9 cellular contexts compared by ENCODE assay signal in genomic region chr10:121886997-121887622, GRCh38. TPM values are rescaled to one million over a fixed set of nuclear protein-coding genes. Genes with fewer than 3 reads are reported as not detected.
DNase-seq lines count a peak whose midpoint lies in the region; ATAC-seq and TF ChIP-seq lines count a peak whose summit lies in the region.
"Had no signal": no experiment of that assay in that cellular context is flagged by ENCODE, and none has a peak within 500 bp of the region (broad histone marks: within the 10 kb centered on the region; RNA-seq: fewer than 3 reads in every experiment).

No MANE protein-coding gene starts in this region.

- H3K4me3 ChIP-seq in Panc1 (ENCODE audit: low read depth in 2 of 2, low read length in 2 of 2) (no peak overlapping the region), gastroesophageal sphincter (no peak overlapping the region), parathyroid adenoma (ENCODE audit: low read depth, low read length) (no peak overlapping the region)
- H3K4me3 ChIP-seq: BLaER1 treated with 17β-estradiol and CSF1 and Interleukin-3, amounts not matched to agents 10 nM and 100 nM had no signal

- H3K27me3 ChIP-seq in Panc1 (ENCODE audit: control insufficient read depth, insufficient read depth, low read length) (no peaks in the 10 kb centered on the region), gastroesophageal sphincter (no peaks in the 10 kb centered on the region), parathyroid adenoma (ENCODE audit: control insufficient read depth, insufficient read depth, low read length) (no peaks in the 10 kb centered on the region)
- H3K27me3 ChIP-seq: BLaER1 treated with 17β-estradiol and CSF1 and Interleukin-3, amounts not matched to agents 10 nM and 100 nM had no signal

- 39 to 45% methylated on average over 6 of the region's 7 CpGs for WGBS in gastroesophageal sphincter (ENCODE audit: low coverage in 1 of 2), 2 donors

- DNase-seq in DMS79 treated with DMSO at 0.1 percent for 48 hours (lab: John Stamatoyannopoulos, UW) (peak; percentile 5), DMS79 (lab: John Stamatoyannopoulos, UW) (no peak), Panc1 (ENCODE audit: low read depth, low spot score) (peak; percentile 48)
- DNase-seq in activated effector memory CD4-positive, alpha-beta T cell treated with Interleukin-2 at 50 U/mL for 16 hours = peak; percentile 5

- H3K9ac ChIP-seq in parathyroid adenoma = no peak overlapping the region
- H3K9ac ChIP-seq: BLaER1 treated with 17β-estradiol and CSF1 and Interleukin-3, amounts not matched to agents 10 nM and 100 nM had no signal

- no peak overlapping the region for H3K4me2 ChIP-seq in parathyroid adenoma (ENCODE audit: low read length)
- H3K4me2 ChIP-seq: BLaER1 treated with 17β-estradiol and CSF1 and Interleukin-3, amounts not matched to agents 10 nM and 100 nM had no signal

- intact Hi-C loops in Panc1 (cut with micrococcal nuclease; ENCODE audit: unreplicated experiment) = loop anchor here (2.0 kb wide), 1 partner anchor 944 kb away; no protein-coding TSS in a partner anchor

- H3K27ac ChIP-seq in Panc1 (ENCODE audit: low read length) = no peak overlapping the region
- no peak overlapping the region for H3K27ac ChIP-seq in gastroesophageal sphincter
- H3K27ac ChIP-seq in parathyroid adenoma = no peak overlapping the region
- H3K27ac ChIP-seq: BLaER1 treated with 17β-estradiol and CSF1 and Interleukin-3, amounts not matched to agents 10 nM and 100 nM had no signal

- no peaks in the 10 kb centered on the region; the same call in 1 of the 2 replicates for H3K36me3 ChIP-seq in Panc1 (ENCODE audit: control insufficient read depth, insufficient read depth, low read length)
- H3K36me3 ChIP-seq in gastroesophageal sphincter = peaks cover 0 to 39% of the 10 kb centered on the region in 2 donors
- no peaks in the 10 kb centered on the region for H3K36me3 ChIP-seq in parathyroid adenoma (ENCODE audit: control insufficient read depth, insufficient read depth, low read length)

- ATAC-seq in HG03108 (IDR thresholded peaks at IDR 0.05; ENCODE audit: unreplicated experiment) (peak; percentile 57), Panc1 (peak; percentile 97), gastroesophageal sphincter (peak; percentile 62), HG02973 (IDR thresholded peaks at IDR 0.05; ENCODE audit: unreplicated experiment) (no peak)

- H3K79me2 ChIP-seq in parathyroid adenoma = no peaks in the 10 kb centered on the region

- no peaks in the 10 kb centered on the region for H3K9me3 ChIP-seq in Panc1 (ENCODE audit: control insufficient read depth, insufficient read depth, low read depth, low read length)
- no peaks in the 10 kb centered on the region for H3K9me3 ChIP-seq in gastroesophageal sphincter
- H3K9me3 ChIP-seq in parathyroid adenoma (ENCODE audit: control insufficient read depth, low read length) = no peaks in the 10 kb centered on the region
- H3K9me3 ChIP-seq: BLaER1 treated with 17β-estradiol and CSF1 and Interleukin-3, amounts not matched to agents 10 nM and 100 nM had no signal

- no peak for TF ChIP-seq EP300 in gastroesophageal sphincter (IDR thresholded peaks at IDR 0.05)

- no peak for TF ChIP-seq POLR2A in gastroesophageal sphincter (IDR thresholded peaks at IDR 0.05)

- CTCF ChIA-PET in Panc1 (lab: Charles Lee) = interaction anchor here (0.6 to 1.1 kb wide), 9 partner anchors 14 to 546 kb away, joined by 3 to 9 read pairs (median 5); partner anchors contain the start of gene NSMCE4A

- POLR2A ChIA-PET in Panc1 (lab: Charles Lee) = interaction anchor here (0.6 kb wide), 1 partner anchor 84 kb away, joined by 5 read pairs; no protein-coding TSS in a partner anchor

- TF ChIP-seq CTCF in Panc1 (IDR thresholded peaks at IDR 0.05) = peak; percentile 94
- peak; percentile 68 to 79 (median 72) for TF ChIP-seq CTCF in gastroesophageal sphincter (IDR thresholded peaks at IDR 0.05)
- TF ChIP-seq CTCF in parathyroid adenoma (IDR thresholded peaks at IDR 0.05) = peak; percentile 90

- no peaks in the 10 kb centered on the region for H3K4me1 ChIP-seq in Panc1 (ENCODE audit: control insufficient read depth, insufficient read depth, low read length)
- no peaks in the 10 kb centered on the region for H3K4me1 ChIP-seq in gastroesophageal sphincter
- peaks cover 3% of the 10 kb centered on the region for H3K4me1 ChIP-seq in parathyroid adenoma
- H3K4me1 ChIP-seq: BLaER1 treated with 17β-estradiol and CSF1 and Interleukin-3, amounts not matched to agents 10 nM and 100 nM had no signal

- in situ Hi-C loops in Panc1 (cut with HindIII; ENCODE audit: low pct_unique_long_range_greater_than_20kb, low sequenced_read_pairs) = no loop called here

- H2AFZ ChIP-seq in parathyroid adenoma = no peak overlapping the region

- no TSS peak for BruUV-seq in Panc1 (replicated peaks; lab: Mats Ljungman, UMichigan)

RNA-seq across cellular contexts. Expression of gene ATE1, which starts 40.7 kb away (rescaled TPM):
- total RNA-seq in Panc1 (2021; ENCODE audit: unreplicated experiment) = 45.5 TPM
- polyA plus RNA-seq in Panc1 (2012; ENCODE audit: insufficient read length) = 26.6 TPM
- 10 to 100 TPM; 24.6 to 38.2 (median 32.6) TPM for total RNA-seq in gastroesophageal sphincter
